ENCODE assay signal across 16 cellular contexts in the genomic region with DNA sequence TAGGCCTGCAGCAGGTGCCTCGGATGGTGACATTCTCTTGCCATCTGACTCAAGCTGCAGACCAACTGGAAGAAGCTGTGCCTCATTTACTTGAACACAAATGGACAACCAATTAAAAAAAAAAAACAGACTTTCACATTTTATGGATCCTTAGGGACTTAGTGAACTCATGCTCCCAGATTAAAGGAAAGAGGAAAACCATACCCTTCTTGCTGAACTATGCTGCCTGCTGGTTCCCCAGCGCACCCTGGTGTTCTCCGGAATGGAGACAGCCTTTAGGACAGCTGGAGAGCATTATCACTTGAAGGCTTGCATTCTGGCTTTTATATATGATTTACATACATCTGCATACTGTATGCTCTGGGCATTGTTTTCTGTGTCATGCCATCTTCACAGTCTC.
DNase-seq lines count a peak whose midpoint lies in the region; ATAC-seq and TF ChIP-seq lines count a peak whose summit lies in the region.
"Had no signal": no experiment of that assay in that cellular context is flagged by ENCODE, and none has a peak within 500 bp of the region (broad histone marks: within the 10 kb centered on the region; RNA-seq: fewer than 3 reads in every experiment).

No MANE protein-coding gene starts in this region.

- no peak for TF ChIP-seq CTCF in esophagus squamous epithelium (IDR thresholded peaks at IDR 0.05)

- intact Hi-C loops in esophagus squamous epithelium (cut with DNase I), result no loop called here

- no peaks in the 10 kb centered on the region for H3K4me1 ChIP-seq in esophagus squamous epithelium

- H3K27ac ChIP-seq in esophagus squamous epithelium, result no peak overlapping the region
- H3K27ac ChIP-seq: BLaER1 treated with 17β-estradiol and CSF1 and Interleukin-3, amounts not matched to agents 10 nM and 100 nM; SJSA1 had no signal

- H3K9me3 ChIP-seq in esophagus squamous epithelium, result no peaks in the 10 kb centered on the region
- H3K9me3 ChIP-seq: SJSA1 had no signal

- H3K36me3 ChIP-seq in H7 (replicated peaks; ENCODE audit: control insufficient read depth, insufficient read depth, low read length) (no peaks in the 10 kb centered on the region), esophagus squamous epithelium (no peaks in the 10 kb centered on the region)
- H3K36me3 ChIP-seq: BLaER1 treated with 17β-estradiol and CSF1 and Interleukin-3, amounts not matched to agents 10 nM and 100 nM; SJSA1 had no signal

- H3K27me3 ChIP-seq in H7 (ENCODE audit: control insufficient read depth, insufficient read depth, low read length) (no peaks in the 10 kb centered on the region), esophagus squamous epithelium (no peaks in the 10 kb centered on the region)
- H3K27me3 ChIP-seq: BLaER1 treated with 17β-estradiol and CSF1 and Interleukin-3, amounts not matched to agents 10 nM and 100 nM; SJSA1 had no signal

- WGBS in esophagus squamous epithelium, 2 donors, result 77 to 87% methylated on average over 3 of the region's 3 CpGs

- H3K4me3 ChIP-seq in H7 (ENCODE audit: insufficient read depth, low read depth, low read length) (no peak overlapping the region), esophagus squamous epithelium (no peak overlapping the region)
- H3K4me3 ChIP-seq: BLaER1 treated with 17β-estradiol and CSF1 and Interleukin-3, amounts not matched to agents 10 nM and 100 nM; lung; SJSA1 had no signal

- ATAC-seq in HG03025 (IDR thresholded peaks at IDR 0.05; ENCODE audit: low FRiP score, unreplicated experiment), result no peak

- no peak for TF ChIP-seq POLR2A in esophagus squamous epithelium (IDR thresholded peaks at IDR 0.05)

- DNase-seq in AG20443 (ENCODE audit: low spot score) (peak; percentile 21), H7 (peak; percentile 13), T1000 (lab: John Stamatoyannopoulos, UW) (peak; percentile 21), left kidney (ENCODE audit: low read depth, low spot score) (peak; percentile 53), esophagus squamous epithelium (lab: John Stamatoyannopoulos, UW) (no peak), occipital lobe (lab: John Stamatoyannopoulos, UW) (no peak)
- no peak for DNase-seq in effector CD8-positive, alpha-beta T cell (lab: John Stamatoyannopoulos, UW)
- DNase-seq: activated CD4-positive, alpha-beta T cell treated with anti-CD3 and anti-CD28 coated beads, Interleukin-2, amount 50 U/mL, for 4 hours; activated naive CD8-positive, alpha-beta T cell treated with anti-CD3 and anti-CD28 coated beads, Interleukin-2, amount 10 ng/mL, durations not matched to agents 7 days and 5 days; activated T-cell treated with anti-CD3 and anti-CD28 coated beads, Interleukin-2, amount 50 U/mL, for 48 hours; DMS79; NCI-H1092 treated with DMSO at 0.1 percent for 48 hours had no signal

Comparison
In these comparisons a context has a peak if more than half of its experiments do, and no peak if none do; other contexts are left out.
1. DNase-seq: peak in AG20443 (single experiment), H7 (single experiment), T1000 (single experiment) and left kidney (single experiment); none in effector CD8-positive, alpha-beta T cell (single experiment), esophagus squamous epithelium (single experiment) and occipital lobe (single experiment).